ENCODE assay signal across 15 cellular contexts in genomic region chr2:10084567-10084910, GRCh38. TPM values are rescaled to one million over a fixed set of nuclear protein-coding genes. Genes with fewer than 3 reads are reported as not detected.
A peak's percentile ranks its signal among the peaks of the same experiment; 100 is the strongest.
DNase-seq lines count a peak whose midpoint lies in the region; ATAC-seq lines count a peak whose summit lies in the region.
"Had no signal": no experiment of that assay in that cellular context is flagged by ENCODE, and none has a peak within 500 bp of the region (broad histone marks: within the 10 kb centered on the region; RNA-seq: fewer than 3 reads in every experiment).

No MANE protein-coding gene starts in this region.

- H3K36me3 Mint-ChIP-seq in activated naive CD8-positive, alpha-beta T cell treated with anti-CD3 and anti-CD28 coated beads, Interleukin-2, amount 50 U/mL, for 24 hours (ENCODE audit: low read depth), result no peaks in the 10 kb centered on the region
- H3K36me3 Mint-ChIP-seq in activated naive CD8-positive, alpha-beta T cell treated with anti-CD3 and anti-CD28 coated beads for 36 hours, result no peaks in the 10 kb centered on the region
- no peaks in the 10 kb centered on the region for H3K36me3 Mint-ChIP-seq in activated T-helper 2 cell treated with anti-CD3 and anti-CD28 coated beads, Interferon-gamma antibody, Interleukin-2, Interleukin-4, amounts not matched to agents 10 μg/mL and 5 μg/mL and 100 μg/mL, durations not matched to agents 14 hours and 24 hours and 36 hours (ENCODE audit: low read depth)
- no peaks in the 10 kb centered on the region for H3K36me3 Mint-ChIP-seq in activated T-cell treated with anti-CD3 and anti-CD28 coated beads, Interleukin-2, amount 50 U/mL, for 4 hours (ENCODE audit: insufficient read depth)

- peaks cover 31% of the 10 kb centered on the region for H3K4me1 Mint-ChIP-seq in activated naive CD8-positive, alpha-beta T cell treated with anti-CD3 and anti-CD28 coated beads, Interleukin-2, amount 50 U/mL, for 24 hours
- H3K4me1 Mint-ChIP-seq in activated naive CD8-positive, alpha-beta T cell treated with anti-CD3 and anti-CD28 coated beads for 36 hours, result peaks cover 12% of the 10 kb centered on the region
- peaks cover 21% of the 10 kb centered on the region for H3K4me1 Mint-ChIP-seq in activated T-helper 2 cell treated with anti-CD3 and anti-CD28 coated beads, Interferon-gamma antibody, Interleukin-2, Interleukin-4, amounts not matched to agents 10 μg/mL and 5 μg/mL and 100 μg/mL, durations not matched to agents 14 hours and 24 hours and 36 hours (ENCODE audit: low read depth)
- peaks cover 7% of the 10 kb centered on the region for H3K4me1 Mint-ChIP-seq in activated T-cell treated with anti-CD3 and anti-CD28 coated beads, Interleukin-2, amount 50 U/mL, for 4 hours (ENCODE audit: low read depth)

- peak overlapping the region; percentile 69 for H3K27ac Mint-ChIP-seq in activated naive CD8-positive, alpha-beta T cell treated with anti-CD3 and anti-CD28 coated beads, Interleukin-2, amount 50 U/mL, for 24 hours
- H3K27ac Mint-ChIP-seq in activated naive CD8-positive, alpha-beta T cell treated with anti-CD3 and anti-CD28 coated beads for 36 hours, result no peak overlapping the region
- peak overlapping the region; percentile 13 for H3K27ac Mint-ChIP-seq in activated T-helper 2 cell treated with anti-CD3 and anti-CD28 coated beads, Interferon-gamma antibody, Interleukin-2, Interleukin-4, amounts not matched to agents 10 μg/mL and 5 μg/mL and 100 μg/mL, durations not matched to agents 14 hours and 24 hours and 36 hours
- H3K27ac Mint-ChIP-seq: B cell, GM23338 had no signal

- DNase-seq in activated naive CD8-positive, alpha-beta T cell treated with anti-CD3 and anti-CD28 coated beads, Interleukin-2, amount 50 U/mL, for 24 hours, result no peak
- no peak for DNase-seq in activated naive CD8-positive, alpha-beta T cell treated with anti-CD3 and anti-CD28 coated beads for 36 hours
- DNase-seq in activated T-helper 2 cell treated with anti-CD3 and anti-CD28 coated beads, Interferon-gamma antibody, Interleukin-2, Interleukin-4, amounts not matched to agents 10 μg/mL and 5 μg/mL and 100 μg/mL, durations not matched to agents 14 hours and 24 hours and 36 hours (ENCODE audit: low spot score), result no peak
- DNase-seq in left kidney (ENCODE audit: low read depth, low spot score) (peak; percentile 41), foreskin melanocyte (no peak), NCI-H748 treated with DMSO at 0.1 percent for 48 hours (lab: John Stamatoyannopoulos, UW) (no peak), AML-193 (lab: John Stamatoyannopoulos, UW) (no peak)
- DNase-seq in activated T-cell treated with anti-CD3 and anti-CD28 coated beads, Interleukin-2, amount 50 U/mL, for 4 hours, result no peak
- DNase-seq: 8988T, Caco-2, GF-D8, HCEC 1CT, NCI-H82 had no signal

- ATAC-seq in activated naive CD8-positive, alpha-beta T cell treated with anti-CD3 and anti-CD28 coated beads, Interleukin-2, amount 50 U/mL, for 24 hours, result no peak
- ATAC-seq in activated T-cell treated with anti-CD3 and anti-CD28 coated beads, Interleukin-2, amount 50 U/mL, for 4 hours, result no peak
- ATAC-seq: GM23338 had no signal

- H3K4me3 Mint-ChIP-seq in activated naive CD8-positive, alpha-beta T cell treated with anti-CD3 and anti-CD28 coated beads, Interleukin-2, amount 50 U/mL, for 24 hours, result no peak overlapping the region
- no peak overlapping the region for H3K4me3 Mint-ChIP-seq in activated naive CD8-positive, alpha-beta T cell treated with anti-CD3 and anti-CD28 coated beads for 36 hours
- no peak overlapping the region for H3K4me3 Mint-ChIP-seq in activated T-helper 2 cell treated with anti-CD3 and anti-CD28 coated beads, Interferon-gamma antibody, Interleukin-2, Interleukin-4, amounts not matched to agents 10 μg/mL and 5 μg/mL and 100 μg/mL, durations not matched to agents 14 hours and 24 hours and 36 hours (ENCODE audit: low read depth)
- H3K4me3 Mint-ChIP-seq in activated T-cell treated with anti-CD3 and anti-CD28 coated beads, Interleukin-2, amount 50 U/mL, for 4 hours, result no peak overlapping the region
- H3K4me3 Mint-ChIP-seq: B cell, GM23338 had no signal

- H3K27me3 Mint-ChIP-seq in activated naive CD8-positive, alpha-beta T cell treated with anti-CD3 and anti-CD28 coated beads, Interleukin-2, amount 50 U/mL, for 24 hours, result peaks cover 56% of the 10 kb centered on the region
- peaks cover 72% of the 10 kb centered on the region for H3K27me3 Mint-ChIP-seq in activated naive CD8-positive, alpha-beta T cell treated with anti-CD3 and anti-CD28 coated beads for 36 hours
- H3K27me3 Mint-ChIP-seq in activated T-helper 2 cell treated with anti-CD3 and anti-CD28 coated beads, Interferon-gamma antibody, Interleukin-2, Interleukin-4, amounts not matched to agents 10 μg/mL and 5 μg/mL and 100 μg/mL, durations not matched to agents 14 hours and 24 hours and 36 hours (ENCODE audit: low read depth), result peaks cover 49% of the 10 kb centered on the region
- peaks cover 67% of the 10 kb centered on the region for H3K27me3 Mint-ChIP-seq in activated T-cell treated with anti-CD3 and anti-CD28 coated beads, Interleukin-2, amount 50 U/mL, for 4 hours (ENCODE audit: low read depth)

- intact Hi-C loops in activated T-helper 2 cell treated with anti-CD3 and anti-CD28 coated beads, Interferon-gamma antibody, Interleukin-2, Interleukin-4, amounts not matched to agents 10 μg/mL and 5 μg/mL and 100 μg/mL, durations not matched to agents 14 hours and 24 hours and 36 hours (cut with micrococcal nuclease), result no loop called here

- no peaks in the 10 kb centered on the region for H3K9me3 Mint-ChIP-seq in activated naive CD8-positive, alpha-beta T cell treated with anti-CD3 and anti-CD28 coated beads, Interleukin-2, amount 50 U/mL, for 24 hours
- no peaks in the 10 kb centered on the region for H3K9me3 Mint-ChIP-seq in activated naive CD8-positive, alpha-beta T cell treated with anti-CD3 and anti-CD28 coated beads for 36 hours
- no peaks in the 10 kb centered on the region for H3K9me3 Mint-ChIP-seq in activated T-helper 2 cell treated with anti-CD3 and anti-CD28 coated beads, Interferon-gamma antibody, Interleukin-2, Interleukin-4, amounts not matched to agents 10 μg/mL and 5 μg/mL and 100 μg/mL, durations not matched to agents 14 hours and 24 hours and 36 hours
- no peaks in the 10 kb centered on the region for H3K9me3 Mint-ChIP-seq in activated T-cell treated with anti-CD3 and anti-CD28 coated beads, Interleukin-2, amount 50 U/mL, for 4 hours
- H3K9me3 Mint-ChIP-seq: GM23338 had no signal

RNA-seq across cellular contexts. Expression of gene CYS1, which starts 4.3 kb away (rescaled TPM):
- not detected for total RNA-seq in activated naive CD8-positive, alpha-beta T cell treated with anti-CD3 and anti-CD28 coated beads for 36 hours
- 0.78 and 0.89 TPM in 2 replicates for total RNA-seq in activated T-helper 2 cell treated with anti-CD3 and anti-CD28 coated beads, Interferon-gamma antibody, Interleukin-2, Interleukin-4, amounts not matched to agents 10 μg/mL and 5 μg/mL and 100 μg/mL, durations not matched to agents 14 hours and 24 hours and 36 hours
- total RNA-seq in activated T-cell treated with anti-CD3 and anti-CD28 coated beads, Interleukin-2, amount 50 U/mL, for 4 hours, result under 1 TPM in 1 of 3 donors, not detected in 2; 0.08 TPM
- total RNA-seq: B cell had no signal

RNA-seq across cellular contexts. Expression of gene RRM2, which starts 38.0 kb away (rescaled TPM):
- total RNA-seq in activated naive CD8-positive, alpha-beta T cell treated with anti-CD3 and anti-CD28 coated beads for 36 hours, result 100 to 1,000 TPM; 414 to 424 TPM
- 374 TPM in 2 replicates for total RNA-seq in activated T-helper 2 cell treated with anti-CD3 and anti-CD28 coated beads, Interferon-gamma antibody, Interleukin-2, Interleukin-4, amounts not matched to agents 10 μg/mL and 5 μg/mL and 100 μg/mL, durations not matched to agents 14 hours and 24 hours and 36 hours
- 10 to 100 TPM; 40.9 to 54.9 (median 51.6) TPM for total RNA-seq in activated T-cell treated with anti-CD3 and anti-CD28 coated beads, Interleukin-2, amount 50 U/mL, for 4 hours

RNA-seq across cellular contexts. Expression of gene KLF11, which starts 41.2 kb away (rescaled TPM):
- 1 to 10 TPM; 3.7 to 3.9 TPM for total RNA-seq in activated naive CD8-positive, alpha-beta T cell treated with anti-CD3 and anti-CD28 coated beads for 36 hours
- total RNA-seq in activated T-helper 2 cell treated with anti-CD3 and anti-CD28 coated beads, Interferon-gamma antibody, Interleukin-2, Interleukin-4, amounts not matched to agents 10 μg/mL and 5 μg/mL and 100 μg/mL, durations not matched to agents 14 hours and 24 hours and 36 hours, result 7.9 and 9.2 TPM in 2 replicates
- 10 to 100 TPM in 1 of 3 donors, 1 to 10 TPM in 2; 5.2 to 10.2 (median 5.7) TPM for total RNA-seq in activated T-cell treated with anti-CD3 and anti-CD28 coated beads, Interleukin-2, amount 50 U/mL, for 4 hours
